In genomic region chr9:20477940-20478620, GRCh38 we compare ENCODE assay signal across 15 cellular contexts.
DNase-seq lines count a peak whose midpoint lies in the region; ATAC-seq and TF ChIP-seq lines count a peak whose summit lies in the region.
"Had no signal": no experiment of that assay in that cellular context is flagged by ENCODE, and none has a peak within 500 bp of the region (broad histone marks: within the 10 kb centered on the region; RNA-seq: fewer than 3 reads in every experiment).

No MANE protein-coding gene starts in this region.

- peak overlapping the region; percentile 88 for H3K27ac Mint-ChIP-seq in nephron progenitor cell
- H3K27ac Mint-ChIP-seq: stimulated activated naive CD8-positive, alpha-beta T cell treated with anti-CD3 and anti-CD28 coated beads, Interleukin-15, Interleukin-2, amounts not matched to agents 100 ng/mL and 50 ng/mL, for 24 hours had no signal

- no peaks in the 10 kb centered on the region for H3K27me3 ChIP-seq in brain microvascular endothelial cell (replicated peaks)
- H3K27me3 ChIP-seq: SJSA1 had no signal

- no peaks in the 10 kb centered on the region for H3K36me3 ChIP-seq in brain microvascular endothelial cell (replicated peaks)
- H3K36me3 ChIP-seq: SJSA1 had no signal

- DNase-seq in activated T-cell treated with anti-CD3 and anti-CD28 coated beads, Interleukin-2, amount 50 U/mL, for 4 hours, result no peak
- no peak for DNase-seq in activated T-cell treated with anti-CD3 and anti-CD28 coated beads, Interleukin-2, amount 50 U/mL, for 48 hours
- DNase-seq in brain microvascular endothelial cell (peak; percentile 28), nephron progenitor cell (no peak)
- no peak for DNase-seq in effector CD8-positive, alpha-beta T cell (lab: John Stamatoyannopoulos, UW)
- no peak for DNase-seq in effector CD4-positive, alpha-beta T cell
- DNase-seq: amniotic stem cell, DMS79, H9, MM.1S, NCI-H510A treated with DMSO at 0.1 percent for 48 hours had no signal

- H3K27ac ChIP-seq in brain microvascular endothelial cell, result no peak overlapping the region
- H3K27ac ChIP-seq: SJSA1 had no signal

- no peaks in the 10 kb centered on the region for H3K9me3 Mint-ChIP-seq in activated T-cell treated with anti-CD3 and anti-CD28 coated beads, Interleukin-2, amount 50 U/mL, for 4 hours
- H3K9me3 Mint-ChIP-seq in nephron progenitor cell, result no peaks in the 10 kb centered on the region
- H3K9me3 Mint-ChIP-seq: H9; stimulated activated naive CD8-positive, alpha-beta T cell treated with anti-CD3 and anti-CD28 coated beads, Interleukin-15, Interleukin-2, amounts not matched to agents 100 ng/mL and 50 ng/mL, for 24 hours had no signal

- ATAC-seq in activated T-cell treated with anti-CD3 and anti-CD28 coated beads, Interleukin-2, amount 50 U/mL, for 4 hours, result peak; percentile 94 to 95
- ATAC-seq in HG02884 (IDR thresholded peaks at IDR 0.05; ENCODE audit: unreplicated experiment), result peak; percentile 72
- ATAC-seq in GM19467 (IDR thresholded peaks at IDR 0.05; ENCODE audit: unreplicated experiment), result no peak

- in situ Hi-C loops in brain microvascular endothelial cell (cut with HindIII; ENCODE audit: low pct_ligation_motif_present, low sequenced_read_pairs), result no loop called here

- TF ChIP-seq CTCF in brain microvascular endothelial cell (IDR thresholded peaks at IDR 0.05; ENCODE audit: low read depth, low read length, missing control alignments) (no peak), nephron progenitor cell (IDR thresholded peaks at IDR 0.05) (no peak)

- H3K27me3 Mint-ChIP-seq in activated T-cell treated with anti-CD3 and anti-CD28 coated beads, Interleukin-2, amount 50 U/mL, for 4 hours (ENCODE audit: low read depth), result no peaks in the 10 kb centered on the region
- no peaks in the 10 kb centered on the region for H3K27me3 Mint-ChIP-seq in nephron progenitor cell (ENCODE audit: low read depth, poor library complexity)
- H3K27me3 Mint-ChIP-seq: stimulated activated naive CD8-positive, alpha-beta T cell treated with anti-CD3 and anti-CD28 coated beads, Interleukin-15, Interleukin-2, amounts not matched to agents 100 ng/mL and 50 ng/mL, for 24 hours had no signal

- H3K4me3 ChIP-seq in brain microvascular endothelial cell (ENCODE audit: low read depth, low read length), result no peak overlapping the region
- H3K4me3 ChIP-seq: SJSA1 had no signal

- peaks cover 46% of the 10 kb centered on the region for H3K4me1 Mint-ChIP-seq in activated T-cell treated with anti-CD3 and anti-CD28 coated beads, Interleukin-2, amount 50 U/mL, for 4 hours (ENCODE audit: low read depth)
- H3K4me1 Mint-ChIP-seq in nephron progenitor cell, result peaks cover 86% of the 10 kb centered on the region

- H3K36me3 Mint-ChIP-seq in activated T-cell treated with anti-CD3 and anti-CD28 coated beads, Interleukin-2, amount 50 U/mL, for 4 hours (ENCODE audit: insufficient read depth), result peaks cover 2% of the 10 kb centered on the region
- H3K36me3 Mint-ChIP-seq in nephron progenitor cell (ENCODE audit: low read depth), result peaks cover 4% of the 10 kb centered on the region

- no peak overlapping the region for H3K4me3 Mint-ChIP-seq in activated T-cell treated with anti-CD3 and anti-CD28 coated beads, Interleukin-2, amount 50 U/mL, for 4 hours
- H3K4me3 Mint-ChIP-seq in nephron progenitor cell, result no peak overlapping the region
- H3K4me3 Mint-ChIP-seq: H9; stimulated activated naive CD8-positive, alpha-beta T cell treated with anti-CD3 and anti-CD28 coated beads, Interleukin-15, Interleukin-2, amounts not matched to agents 100 ng/mL and 50 ng/mL, for 24 hours had no signal
